In the genomic region with DNA sequence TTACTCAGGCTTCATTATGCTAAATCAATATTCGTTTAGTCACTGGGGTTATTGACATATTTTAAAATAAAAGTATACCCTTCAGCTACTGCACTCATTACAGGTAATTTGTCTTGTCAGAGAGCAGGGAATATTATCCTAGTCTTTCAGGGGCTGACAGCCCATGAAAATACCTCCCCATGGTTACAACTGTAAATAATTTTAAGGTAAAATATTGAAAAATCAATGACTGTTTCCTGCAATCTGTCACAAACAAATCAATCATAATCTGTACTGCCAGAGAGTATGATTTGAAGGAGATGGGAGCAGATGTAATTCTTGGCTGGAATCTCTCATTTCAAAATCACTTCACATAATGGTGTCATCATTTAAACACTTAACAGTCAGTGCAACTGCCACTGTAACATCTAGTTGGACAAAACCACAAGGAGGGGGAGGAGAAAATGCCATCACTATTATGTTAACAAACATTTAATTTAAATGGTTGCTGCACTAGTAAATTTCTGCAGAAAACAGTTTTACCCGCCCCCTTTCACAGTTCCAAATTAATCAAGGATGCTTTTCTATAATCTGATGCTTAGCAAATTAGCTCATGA, we compare ENCODE assay signal across 11 cellular contexts. TPM values are rescaled to one million over a fixed set of nuclear protein-coding genes. Genes with fewer than 3 reads are reported as not detected.
DNase-seq lines count a peak whose midpoint lies in the region; ATAC-seq, FAIRE-seq and TF ChIP-seq lines count a peak whose summit lies in the region.
"Had no signal": no experiment of that assay in that cellular context is flagged by ENCODE, and none has a peak within 500 bp of the region (broad histone marks: within the 10 kb centered on the region; RNA-seq: fewer than 3 reads in every experiment).

No MANE protein-coding gene starts in this region.

- no peak for ATAC-seq in HG03378 (IDR thresholded peaks at IDR 0.05; ENCODE audit: unreplicated experiment)
- ATAC-seq in HG03095 (IDR thresholded peaks at IDR 0.05; ENCODE audit: unreplicated experiment), result no peak
- ATAC-seq: stimulated activated memory B cell treated with anti-CD40 and anti-IgM and Interleukin-4, amounts not matched to agents 10 μg/mL and 1 μg/mL and 100 μg/mL, for 72 hours had no signal

- H3K27ac Mint-ChIP-seq in chondrocyte (ENCODE audit: unreplicated experiment), result no peak overlapping the region
- H3K27ac Mint-ChIP-seq: activated naive CD8-positive, alpha-beta T cell treated with anti-CD3 and anti-CD28 coated beads for 36 hours; stimulated activated memory B cell treated with anti-CD40 and anti-IgM and Interleukin-4, amounts not matched to agents 10 μg/mL and 1 μg/mL and 100 μg/mL, for 72 hours had no signal

- peak; percentile 54 for FAIRE-seq in RCC 7860 (lab: Jason Lieb, UNC)

- H3K4me3 Mint-ChIP-seq in chondrocyte (ENCODE audit: unreplicated experiment), result no peak overlapping the region
- H3K4me3 Mint-ChIP-seq: activated naive CD8-positive, alpha-beta T cell treated with anti-CD3 and anti-CD28 coated beads for 36 hours; stimulated activated memory B cell treated with anti-CD40 and anti-IgM and Interleukin-4, amounts not matched to agents 10 μg/mL and 1 μg/mL and 100 μg/mL, for 72 hours had no signal

- H3K4me1 Mint-ChIP-seq in chondrocyte (ENCODE audit: low read depth), result peaks cover 16% of the 10 kb centered on the region
- H3K4me1 Mint-ChIP-seq: activated naive CD8-positive, alpha-beta T cell treated with anti-CD3 and anti-CD28 coated beads for 36 hours; stimulated activated memory B cell treated with anti-CD40 and anti-IgM and Interleukin-4, amounts not matched to agents 10 μg/mL and 1 μg/mL and 100 μg/mL, for 72 hours had no signal

- H3K9me3 Mint-ChIP-seq in chondrocyte (ENCODE audit: low read depth), result no peaks in the 10 kb centered on the region
- H3K9me3 Mint-ChIP-seq: activated naive CD8-positive, alpha-beta T cell treated with anti-CD3 and anti-CD28 coated beads for 36 hours; stimulated activated memory B cell treated with anti-CD40 and anti-IgM and Interleukin-4, amounts not matched to agents 10 μg/mL and 1 μg/mL and 100 μg/mL, for 72 hours had no signal

- H3K36me3 Mint-ChIP-seq in chondrocyte (ENCODE audit: low read depth), result peaks cover 11% of the 10 kb centered on the region
- H3K36me3 Mint-ChIP-seq: activated naive CD8-positive, alpha-beta T cell treated with anti-CD3 and anti-CD28 coated beads for 36 hours; stimulated activated memory B cell treated with anti-CD40 and anti-IgM and Interleukin-4, amounts not matched to agents 10 μg/mL and 1 μg/mL and 100 μg/mL, for 72 hours had no signal

- TF ChIP-seq CTCF in chondrocyte (IDR thresholded peaks at IDR 0.05), result no peak

- DNase-seq in NCI-H2196 (lab: John Stamatoyannopoulos, UW; ENCODE audit: unreplicated experiment) (peak; percentile 1), NCI-H2196 treated with DMSO at 0.1 percent for 48 hours (lab: John Stamatoyannopoulos, UW; ENCODE audit: unreplicated experiment) (no peak), NCI-H1436 treated with DMSO at 0.1 percent for 48 hours (lab: John Stamatoyannopoulos, UW) (peak; percentile 82), RCC 7860 (ENCODE audit: low spot score) (peak; percentile 17), iris pigment epithelial cell (ENCODE audit: low read depth) (peak; percentile 46), chondrocyte (ENCODE audit: low spot score) (no peak)
- DNase-seq: 8988T; activated naive CD8-positive, alpha-beta T cell treated with anti-CD3 and anti-CD28 coated beads for 36 hours had no signal

- no peaks in the 10 kb centered on the region for H3K27me3 Mint-ChIP-seq in chondrocyte (ENCODE audit: low read depth)

RNA-seq across cellular contexts. Expression of gene IRX5, which starts 9.3 kb away (rescaled TPM):
- total RNA-seq in chondrocyte, result 1.0 to 2.5 TPM (median 1.5 TPM) in 3 replicates
- total RNA-seq: activated naive CD8-positive, alpha-beta T cell treated with anti-CD3 and anti-CD28 coated beads for 36 hours had no signal

Comparison
In these comparisons a context has a peak if more than half of its experiments do, and no peak if none do; other contexts are left out.
1. DNase-seq: peak in NCI-H2196 (single experiment), NCI-H1436 treated with DMSO at 0.1 percent for 48 hours (single experiment), RCC 7860 (single experiment) and iris pigment epithelial cell (single experiment); none in NCI-H2196 treated with DMSO at 0.1 percent for 48 hours (single experiment) and chondrocyte (single experiment).